9 cellular contexts compared by ENCODE assay signal in genomic region chrX:153688900-153689590, GRCh38. TPM values are rescaled to one million over a fixed set of nuclear protein-coding genes. Genes with fewer than 3 reads are reported as not detected.
A peak's percentile ranks its signal among the peaks of the same experiment; 100 is the strongest.
DNase-seq lines count a peak whose midpoint lies in the region; ATAC-seq and TF ChIP-seq lines count a peak whose summit lies in the region.
"Had no signal": no experiment of that assay in that cellular context is flagged by ENCODE, and none has a peak within 500 bp of the region (broad histone marks: within the 10 kb centered on the region; RNA-seq: fewer than 3 reads in every experiment).

No MANE protein-coding gene starts in this region.

- H3K27ac ChIP-seq in dorsolateral prefrontal cortex (peak overlapping the region in 56 of 59 donors; percentile 62 to 94 (median 86)), mesenchymal stem cell (ENCODE audit: low read length, poor library complexity, severe bottlenecking) (no peak overlapping the region), vagina (peak overlapping the region; percentile 39)
- H3K27ac ChIP-seq: SJSA1 had no signal

- H2BK15ac ChIP-seq in mesenchymal stem cell (ENCODE audit: low read depth, poor library complexity, severe bottlenecking) = no peak overlapping the region

- TF ChIP-seq POLR2A in vagina (IDR thresholded peaks at IDR 0.05) = no peak

- H2BK5ac ChIP-seq in mesenchymal stem cell (ENCODE audit: low read depth, low read length, poor library complexity, severe bottlenecking) = no peak overlapping the region

- H3K18ac ChIP-seq in mesenchymal stem cell (ENCODE audit: low read depth in 1 of 2, low read length in 2 of 2) = no peak overlapping the region

- intact Hi-C loops in dorsolateral prefrontal cortex (cut with DNase I) = no loop called here
- intact Hi-C loops in vagina (cut with DNase I) = no loop called here

- H2AK5ac ChIP-seq in mesenchymal stem cell (ENCODE audit: low read length, severe bottlenecking) = no peak overlapping the region

- H3K4me3 ChIP-seq in dorsolateral prefrontal cortex (peak overlapping the region in 58 of 59 donors; percentile 16 to 73 (median 56)), mesenchymal stem cell (ENCODE audit: insufficient read depth in 1 of 2, low read depth in 1 of 2, low read length in 2 of 2) (peak overlapping the region; percentile 37 to 64), vagina (peak overlapping the region; percentile 39 to 46)
- H3K4me3 ChIP-seq: SJSA1 had no signal

- H3K27me3 ChIP-seq in dorsolateral prefrontal cortex (peaks cover 0 to 56% (median 6%) of the 10 kb centered on the region in 45 donors), mesenchymal stem cell (ENCODE audit: control insufficient read depth in 1 of 2, insufficient read depth in 1 of 2, low read length in 2 of 2) (peaks cover 11 to 18% of the 10 kb centered on the region in 2 experiments), vagina (no peaks in the 10 kb centered on the region)
- H3K27me3 ChIP-seq: SJSA1 had no signal

- H3K36me3 ChIP-seq in mesenchymal stem cell (ENCODE audit: control insufficient read depth in 1 of 2, insufficient read depth in 2 of 2, low read depth in 1 of 2, low read length in 2 of 2) (peaks cover 0 to 14% of the 10 kb centered on the region in 2 experiments), vagina (no peaks in the 10 kb centered on the region)
- H3K36me3 ChIP-seq: SJSA1 had no signal

- H3K4me1 ChIP-seq in mesenchymal stem cell (ENCODE audit: control insufficient read depth, insufficient read depth, low read depth, low read length) = peaks cover 16% of the 10 kb centered on the region
- peaks cover 15% of the 10 kb centered on the region for H3K4me1 ChIP-seq in vagina
- H3K4me1 ChIP-seq: SJSA1 had no signal

- peak in 1 of 56 donors; percentile 9 for TF ChIP-seq CTCF in dorsolateral prefrontal cortex (IDR thresholded peaks at IDR 0.05 in 54 of 56, conservative IDR thresholded peaks at IDR 0.05 in 2 of 56; ENCODE audit: low read depth in 1 of 56, partially characterized antibody in 56 of 56)
- TF ChIP-seq CTCF in vagina (IDR thresholded peaks at IDR 0.05) = no peak

- peak overlapping the region; percentile 14 for H2AFZ ChIP-seq in mesenchymal stem cell (ENCODE audit: low read depth, low read length)

- H3K4me2 ChIP-seq in mesenchymal stem cell (ENCODE audit: low read length, poor library complexity, severe bottlenecking) = peak overlapping the region; percentile 58

- no peak for ATAC-seq in GM21723 (IDR thresholded peaks at IDR 0.05; ENCODE audit: unreplicated experiment)

- no peak overlapping the region for H3K9ac ChIP-seq in mesenchymal stem cell (ENCODE audit: low read length)

- no peak overlapping the region for H3K23ac ChIP-seq in mesenchymal stem cell (ENCODE audit: low read length in 2 of 2)

- DNase-seq in NCI-H82 (lab: John Stamatoyannopoulos, UW) = peak; percentile 44
- no peak for DNase-seq in NCI-H82 treated with DMSO at 0.1 percent for 48 hours (lab: John Stamatoyannopoulos, UW; ENCODE audit: unreplicated experiment)
- peak; percentile 43 to 78 (median 66) for DNase-seq in dorsolateral prefrontal cortex
- no peak for DNase-seq in mesenchymal stem cell
- DNase-seq in vagina (ENCODE audit: extremely low spot score in 2 of 2) = no peak
- DNase-seq in activated effector memory CD4-positive, alpha-beta T cell treated with anti-CD3 and anti-CD28 coated beads, Interleukin-2, amount 50 U/mL, for 16 hours = no peak
- no peak for DNase-seq in AML-193 (lab: John Stamatoyannopoulos, UW)

- H3K79me1 ChIP-seq in mesenchymal stem cell (replicated peaks; ENCODE audit: low read length, poor library complexity, severe bottlenecking) = no peaks in the 10 kb centered on the region

- no peak overlapping the region for H2BK12ac ChIP-seq in mesenchymal stem cell (ENCODE audit: low read length in 2 of 2)

- H4K8ac ChIP-seq in mesenchymal stem cell (ENCODE audit: low read length) = no peak overlapping the region

- WGBS in mesenchymal stem cell = 46% methylated on average over 25 of the region's 56 CpGs

- H3K14ac ChIP-seq in mesenchymal stem cell (ENCODE audit: low read length in 2 of 2) = peak overlapping the region in 1 of 2 experiments; percentile 32

- no peak overlapping the region for H4K91ac ChIP-seq in mesenchymal stem cell (ENCODE audit: low read length)

- no peak overlapping the region for H3K4ac ChIP-seq in mesenchymal stem cell (ENCODE audit: low read depth in 1 of 2, low read length in 2 of 2)

- H3K9me3 ChIP-seq in mesenchymal stem cell (ENCODE audit: control insufficient read depth, low read length) (peaks cover under 1% of the 10 kb centered on the region), vagina (no peaks in the 10 kb centered on the region)
- H3K9me3 ChIP-seq: SJSA1 had no signal

- peak overlapping the region; percentile 49 for H2BK120ac ChIP-seq in mesenchymal stem cell (ENCODE audit: low read depth, low read length)

RNA-seq across cellular contexts. Expression of gene SLC6A8, which starts 1.3 kb away (rescaled TPM):
- 100 to 1,000 TPM in 116 of 120 experiments, 10 to 100 TPM in 4; 86.4 to 357 (median 144) TPM for total RNA-seq in dorsolateral prefrontal cortex
- 26.1 TPM for polyA plus RNA-seq in mesenchymal stem cell (2013, experiment 1 of 2)
- polyA plus RNA-seq in mesenchymal stem cell (2013, experiment 2 of 2) = 26.0 TPM
- total RNA-seq in vagina = 29.2 TPM

RNA-seq across cellular contexts. Expression of gene PNCK, which starts 15.4 kb away (rescaled TPM):
- total RNA-seq in dorsolateral prefrontal cortex (100 to 1,000 TPM in 97 of 120 experiments, 10 to 100 TPM in 23; 27.4 to 186 (median 123) TPM), vagina (9.3 TPM)
- 0.10 TPM for polyA plus RNA-seq in mesenchymal stem cell (2013, experiment 1 of 2)
- polyA plus RNA-seq in mesenchymal stem cell (2013, experiment 2 of 2) = 0.03 TPM
- total RNA-seq: SJSA1 had no signal

RNA-seq across cellular contexts. Expression of gene BCAP31, which starts 35.1 kb away (rescaled TPM):
- total RNA-seq in dorsolateral prefrontal cortex = 100 to 1,000 TPM; 115 to 220 (median 178) TPM
- 125 TPM for polyA plus RNA-seq in mesenchymal stem cell (2013, experiment 1 of 2)
- polyA plus RNA-seq in mesenchymal stem cell (2013, experiment 2 of 2) = 127 TPM
- total RNA-seq in vagina = 126 TPM

RNA-seq across cellular contexts. Expression of gene ABCD1, which starts 35.6 kb away (rescaled TPM):
- total RNA-seq in dorsolateral prefrontal cortex (1 to 10 TPM; 2.4 to 8.3 (median 4.5) TPM), vagina (11.0 TPM)
- 15.8 TPM for polyA plus RNA-seq in mesenchymal stem cell (2013, experiment 1 of 2)
- 15.4 TPM for polyA plus RNA-seq in mesenchymal stem cell (2013, experiment 2 of 2)

RNA-seq across cellular contexts. Expression of gene DUSP9, which starts 42.0 kb away (rescaled TPM):
- total RNA-seq in dorsolateral prefrontal cortex (10 to 100 TPM in 2 of 120 experiments, 1 to 10 TPM in 117, under 1 TPM in 1; 0.93 to 13.7 (median 3.5) TPM), vagina (0.74 TPM)
- 0.03 TPM for polyA plus RNA-seq in mesenchymal stem cell (2013, experiment 1 of 2)
- 0.01 TPM for polyA plus RNA-seq in mesenchymal stem cell (2013, experiment 2 of 2)

Comparison
In these comparisons a context has a peak if more than half of its experiments do, and no peak if none do; other contexts are left out.
1. DNase-seq: peak in NCI-H82 (single experiment) and dorsolateral prefrontal cortex (10 of 10); none in NCI-H82 treated with DMSO at 0.1 percent for 48 hours (single experiment), mesenchymal stem cell (single experiment), vagina (0 of 2), activated effector memory CD4-positive, alpha-beta T cell treated with anti-CD3 and anti-CD28 coated beads, Interleukin-2, amount 50 U/mL, for 16 hours (single experiment) and AML-193 (0 of 2).
2. Peak in every context shown above with its lines, with median percentiles within 50 percentile points of each other: H3K4me3 ChIP-seq.